ENCODE assay signal across 1 cellular context in the genomic region with DNA sequence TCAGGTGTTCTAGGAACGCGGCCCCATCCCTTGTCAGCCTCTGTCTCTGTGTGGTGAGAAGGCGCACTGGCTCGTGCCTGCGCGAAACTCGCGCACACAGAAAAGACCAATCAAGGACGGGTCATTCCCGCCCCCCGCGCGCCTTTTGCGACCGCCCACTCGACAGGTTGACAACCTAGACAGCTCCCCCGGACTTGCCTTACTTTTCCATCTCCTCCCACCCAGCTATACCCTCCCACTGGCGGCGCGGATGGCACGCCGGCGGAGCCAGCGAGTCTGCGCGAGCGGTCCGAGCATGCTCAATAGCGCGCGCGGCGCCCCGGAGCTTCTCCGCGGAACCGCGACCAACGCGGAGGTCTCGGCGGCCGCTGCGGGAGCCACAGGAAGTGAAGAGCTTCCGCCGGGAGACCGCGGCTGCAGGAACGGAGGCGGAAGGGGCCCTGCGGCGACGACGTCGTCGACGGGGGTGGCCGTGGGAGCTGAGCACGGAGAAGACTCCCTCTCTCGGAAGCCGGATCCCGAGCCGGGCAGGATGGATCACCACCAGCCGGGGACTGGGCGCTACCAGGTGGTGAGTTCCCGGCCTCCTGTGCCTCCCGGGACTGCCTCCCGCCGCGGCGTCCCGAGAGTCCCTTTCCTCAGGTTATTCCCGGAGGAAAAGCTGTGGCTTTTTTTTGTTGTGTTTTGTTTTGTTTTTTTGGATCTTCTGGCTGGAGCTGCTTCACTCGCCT.
TF ChIP-seq lines count a peak whose summit lies in the region.

A gene with protein sequence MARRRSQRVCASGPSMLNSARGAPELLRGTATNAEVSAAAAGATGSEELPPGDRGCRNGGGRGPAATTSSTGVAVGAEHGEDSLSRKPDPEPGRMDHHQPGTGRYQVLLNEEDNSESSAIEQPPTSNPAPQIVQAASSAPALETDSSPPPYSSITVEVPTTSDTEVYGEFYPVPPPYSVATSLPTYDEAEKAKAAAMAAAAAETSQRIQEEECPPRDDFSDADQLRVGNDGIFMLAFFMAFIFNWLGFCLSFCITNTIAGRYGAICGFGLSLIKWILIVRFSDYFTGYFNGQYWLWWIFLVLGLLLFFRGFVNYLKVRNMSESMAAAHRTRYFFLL (plus strand): TSS at position 202 of the 731 bp plus-strand sequence. CDS start 49 bp downstream, at position 251.

TF ChIP-seq in SK-N-SH, 30 proteins besides CTCF, POLR2A, EP300 and RAD21 (continued from another document):
- TF ChIP-seq PBX3 (IDR thresholded peaks at IDR 0.05) (0 out of 2 replicates have a peak, but pooled peaks have one; percentile 5), SIN3A (IDR thresholded peaks at IDR 0.05; ENCODE audit: borderline replicate concordance, low read depth, low read length) (0 out of 2 replicates have a peak, but pooled peaks have one; percentile 28), RCOR1 (IDR thresholded peaks at IDR 0.05; ENCODE audit: low read length) (no peak), GATA2 (CRISPR knock-in tag; IDR thresholded peaks at IDR 0.05) (no peak), FOXM1 (IDR thresholded peaks at IDR 0.05; ENCODE audit: low read depth) (no peak), RXRA (IDR thresholded peaks at IDR 0.05; ENCODE audit: borderline replicate concordance, low read depth) (no peak), GABPA (IDR thresholded peaks at IDR 0.05; ENCODE audit: low read depth) (peak; percentile 80), TEAD4 (IDR thresholded peaks at IDR 0.05; ENCODE audit: borderline replicate concordance, insufficient read depth) (no peak), EZH2phosphoT487 (IDR thresholded peaks at IDR 0.05; ENCODE audit: borderline replicate concordance, low read depth) (no peak), NRF1 (IDR thresholded peaks at IDR 0.05; ENCODE audit: low read depth, low read length) (peak; percentile 83), YY1 (IDR thresholded peaks at IDR 0.05; ENCODE audit: low read depth) (peak; percentile 55; the same call in 1 of the 2 replicates), ELF1 (IDR thresholded peaks at IDR 0.05) (peak; percentile 75), JUND (IDR thresholded peaks at IDR 0.05) (no peak), CHD2 (IDR thresholded peaks at IDR 0.05; ENCODE audit: low read length, partially characterized antibody) (peak; percentile 37), FOXJ3 (CRISPR knock-in tag; IDR thresholded peaks at IDR 0.05) (no peak), RFX5 (IDR thresholded peaks at IDR 0.05; ENCODE audit: low read length) (no peak)
- TF ChIP-seq, protein P1, sequence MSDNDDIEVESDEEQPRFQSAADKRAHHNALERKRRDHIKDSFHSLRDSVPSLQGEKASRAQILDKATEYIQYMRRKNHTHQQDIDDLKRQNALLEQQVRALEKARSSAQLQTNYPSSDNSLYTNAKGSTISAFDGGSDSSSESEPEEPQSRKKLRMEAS (IDR thresholded peaks at IDR 0.05; ENCODE audit: low read depth) = no peak; the same call in 1 of the 2 replicates
- TF ChIP-seq, protein P2, sequence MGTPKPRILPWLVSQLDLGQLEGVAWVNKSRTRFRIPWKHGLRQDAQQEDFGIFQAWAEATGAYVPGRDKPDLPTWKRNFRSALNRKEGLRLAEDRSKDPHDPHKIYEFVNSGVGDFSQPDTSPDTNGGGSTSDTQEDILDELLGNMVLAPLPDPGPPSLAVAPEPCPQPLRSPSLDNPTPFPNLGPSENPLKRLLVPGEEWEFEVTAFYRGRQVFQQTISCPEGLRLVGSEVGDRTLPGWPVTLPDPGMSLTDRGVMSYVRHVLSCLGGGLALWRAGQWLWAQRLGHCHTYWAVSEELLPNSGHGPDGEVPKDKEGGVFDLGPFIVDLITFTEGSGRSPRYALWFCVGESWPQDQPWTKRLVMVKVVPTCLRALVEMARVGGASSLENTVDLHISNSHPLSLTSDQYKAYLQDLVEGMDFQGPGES (IDR thresholded peaks at IDR 0.05; ENCODE audit: low read depth, low read length) = no peak
